Comparison of ENCODE assay signal across 8 cellular contexts in genomic region chr22:36144886-36145541, GRCh38. TPM values are rescaled to one million over a fixed set of nuclear protein-coding genes. Genes with fewer than 3 reads are reported as not detected.
DNase-seq lines count a peak whose midpoint lies in the region; ATAC-seq and TF ChIP-seq lines count a peak whose summit lies in the region.

No MANE protein-coding gene starts in this region.

- BruUV-seq in Calu3 (replicated peaks; lab: Mats Ljungman, UMichigan), result no TSS peak
- no TSS peak for BruUV-seq in HCT116 (replicated peaks; lab: Mats Ljungman, UMichigan)
- BruUV-seq in mammary epithelial cell (replicated peaks; lab: Mats Ljungman, UMichigan), result no TSS peak

- TF ChIP-seq RAD21 in HCT116 (IDR thresholded peaks at IDR 0.05; ENCODE audit: low read depth), result peak; percentile 80

- peaks cover 48% of the 10 kb centered on the region for H3K27me3 Mint-ChIP-seq in Calu3 (ENCODE audit: unreplicated experiment)

- H3K4me1 ChIP-seq in HCT116 (ENCODE audit: control insufficient read depth in 1 of 2, insufficient read depth in 2 of 2, low read length in 2 of 2) (no peaks in the 10 kb centered on the region), Peyer's patch (no peaks in the 10 kb centered on the region), mammary epithelial cell (ENCODE audit: insufficient read depth, low read length) (no peaks in the 10 kb centered on the region), spleen (peaks cover 8 to 52% (median 34%) of the 10 kb centered on the region in 6 donors)

- H3K9ac ChIP-seq in HCT116 (ENCODE audit: low read length), result no peak overlapping the region
- no peak overlapping the region for H3K9ac ChIP-seq in mammary epithelial cell (ENCODE audit: insufficient read depth, low read length)

- H2AFZ ChIP-seq in HCT116 (ENCODE audit: low read depth, low read length, poor library complexity, severe bottlenecking) (no peak overlapping the region), mammary epithelial cell (ENCODE audit: low read depth, low read length) (no peak overlapping the region)

- no peak for TF ChIP-seq POLR2A in HCT116 (IDR thresholded peaks at IDR 0.05; ENCODE audit: borderline replicate concordance, extremely low read depth, insufficient read depth, insufficient read length)
- no peak for TF ChIP-seq POLR2A in Peyer's patch (IDR thresholded peaks at IDR 0.05)
- TF ChIP-seq POLR2A in spleen (IDR thresholded peaks at IDR 0.05), result no peak
- no peak for TF ChIP-seq POLR2A in GM18505 (IDR thresholded peaks at IDR 0.05; ENCODE audit: borderline replicate concordance, extremely low read depth, insufficient read depth, insufficient read length)

- no peaks in the 10 kb centered on the region for H3K4me1 Mint-ChIP-seq in Calu3 (ENCODE audit: low read depth, unreplicated experiment)

- dilution Hi-C loops in mammary epithelial cell (cut with HindIII; ENCODE audit: low sequenced_read_pairs), result loop anchor here (5.0 kb wide), 1 partner anchor 32 kb away; no protein-coding TSS in a partner anchor

- H3K4me3 ChIP-seq in HCT116 (replicated peaks in 1 of 2; ENCODE audit: low read depth in 1 of 2, low read length in 2 of 2) (no peak overlapping the region), Peyer's patch (no peak overlapping the region), mammary epithelial cell (replicated peaks in 1 of 3; ENCODE audit: insufficient read depth in 1 of 3, low read depth in 2 of 3, low read length in 3 of 3) (no peak overlapping the region), spleen (no peak overlapping the region)

- CTCF ChIA-PET in Calu3 (lab: Charles Lee) (interaction anchor here (0.7 to 1.4 kb wide), 10 partner anchors 34 to 719 kb away, joined by 3 to 12 read pairs (median 4); no protein-coding TSS in a partner anchor), HCT116 (lab: Charles Lee) (interaction anchor here (0.8 to 2.1 kb wide), 10 partner anchors 8 to 341 kb away, joined by 3 to 13 read pairs (median 6); partner anchors contain the start of gene APOL2), mammary epithelial cell (lab: Charles Lee; ENCODE audit: low non-redundant PET) (interaction anchor here (0.6 to 1.5 kb wide), 2 partner anchors 341 to 517 kb away, joined by 4 to 5 read pairs; no protein-coding TSS in a partner anchor)

- DNase-seq in Calu3, result peak; percentile 61
- peak; percentile 13 for DNase-seq in HCT116 (ENCODE audit: low read depth, low spot score)
- peak in 1 of 3 donors; percentile 74 for DNase-seq in Peyer's patch
- peak; percentile 33 for DNase-seq in mammary epithelial cell
- peak; percentile 68 for DNase-seq in iris pigment epithelial cell (ENCODE audit: low read depth)
- peak; percentile 81 for DNase-seq in spleen

- no peak overlapping the region for H3K27ac Mint-ChIP-seq in Calu3 (ENCODE audit: unreplicated experiment)

- H3K36me3 ChIP-seq in HCT116 (ENCODE audit: control insufficient read depth in 1 of 2, insufficient read depth in 2 of 2, low read length in 2 of 2) (no peaks in the 10 kb centered on the region), Peyer's patch (peaks cover 0 to 37% (median 0%) of the 10 kb centered on the region in 3 donors), mammary epithelial cell (ENCODE audit: insufficient read depth, low read length) (no peaks in the 10 kb centered on the region), spleen (peaks cover 3 to 100% (median 85%) of the 10 kb centered on the region in 6 donors)

- ATAC-seq in HCT116 (peak; percentile 94), GM18505 (IDR thresholded peaks at IDR 0.05; ENCODE audit: unreplicated experiment) (no peak), HG02623 (IDR thresholded peaks at IDR 0.05; ENCODE audit: unreplicated experiment) (no peak)

- no peaks in the 10 kb centered on the region for H3K79me2 ChIP-seq in HCT116 (ENCODE audit: insufficient read depth, low read length)
- H3K79me2 ChIP-seq in mammary epithelial cell (ENCODE audit: insufficient read depth, low read length), result no peaks in the 10 kb centered on the region

- in situ Hi-C loops in mammary epithelial cell (cut with MboI; ENCODE audit: low sequenced_read_pairs in 2 of 2), result loop anchor here in 1 of 2 donors (5.0 kb wide), 1 partner anchor 37 kb away; no protein-coding TSS in a partner anchor

- H3K27ac ChIP-seq in HCT116 (ENCODE audit: low read depth, low read length), result no peak overlapping the region
- peak overlapping the region in 1 of 4 donors; percentile 25 for H3K27ac ChIP-seq in Peyer's patch
- H3K27ac ChIP-seq in mammary epithelial cell (ENCODE audit: insufficient read depth, low read depth, low read length), result no peak overlapping the region
- peak overlapping the region in 7 of 8 donors; percentile 1 to 67 (median 56) for H3K27ac ChIP-seq in spleen

- no peaks in the 10 kb centered on the region for H3K36me3 Mint-ChIP-seq in Calu3 (ENCODE audit: insufficient read depth, unreplicated experiment)

- no peak overlapping the region for H3K4me3 Mint-ChIP-seq in Calu3 (ENCODE audit: low read depth, unreplicated experiment)

- POLR2A ChIA-PET in HCT116 (lab: Charles Lee), result no interaction called here

- H3K9me2 ChIP-seq in HCT116 (ENCODE audit: insufficient read depth), result no peaks in the 10 kb centered on the region

- peaks cover 14% of the 10 kb centered on the region; the same call in 1 of the 2 replicates for H3K27me3 ChIP-seq in HCT116 (ENCODE audit: insufficient read depth, low read length)
- no peaks in the 10 kb centered on the region for H3K27me3 ChIP-seq in Peyer's patch
- H3K27me3 ChIP-seq in mammary epithelial cell (ENCODE audit: insufficient read depth, low read length), result no peaks in the 10 kb centered on the region
- no peaks in the 10 kb centered on the region for H3K27me3 ChIP-seq in spleen (replicated peaks in 1 of 7)

- no peaks in the 10 kb centered on the region for H3K9me3 ChIP-seq in HCT116 (ENCODE audit: control insufficient read depth in 1 of 2, insufficient read depth in 1 of 2, low read depth in 1 of 2, low read length in 2 of 2)
- no peaks in the 10 kb centered on the region for H3K9me3 ChIP-seq in Peyer's patch
- H3K9me3 ChIP-seq in mammary epithelial cell (replicated peaks; ENCODE audit: insufficient read depth, low read length), result no peaks in the 10 kb centered on the region
- no peaks in the 10 kb centered on the region for H3K9me3 ChIP-seq in spleen

- no peaks in the 10 kb centered on the region for H4K20me1 ChIP-seq in HCT116 (ENCODE audit: insufficient read depth)
- no peaks in the 10 kb centered on the region for H4K20me1 ChIP-seq in mammary epithelial cell (ENCODE audit: insufficient read depth, low read length)

- no peak overlapping the region for H3K4me2 ChIP-seq in HCT116 (ENCODE audit: low read length)
- no peak overlapping the region for H3K4me2 ChIP-seq in mammary epithelial cell (ENCODE audit: insufficient read depth, low read depth, low read length)

- peak; percentile 76 for TF ChIP-seq CTCF in Calu3 (IDR thresholded peaks at IDR 0.05; ENCODE audit: unreplicated experiment)
- TF ChIP-seq CTCF in HCT116 (IDR thresholded peaks at IDR 0.05 in 2 of 3, conservative IDR thresholded peaks at IDR 0.05 in 1 of 3; ENCODE audit: borderline replicate concordance in 1 of 3, insufficient read depth in 1 of 3, low read depth in 2 of 3, low read length in 2 of 3), result peak; percentile 72 to 80 (median 78); a peak in 5 of 6 replicates
- TF ChIP-seq CTCF in Peyer's patch (IDR thresholded peaks at IDR 0.05), result peak; percentile 11 to 79 (median 64)
- TF ChIP-seq CTCF in mammary epithelial cell (conservative IDR thresholded peaks at IDR 0.05 in 1 of 2, IDR thresholded peaks at IDR 0.05 in 1 of 2; ENCODE audit: extremely low read depth in 1 of 2, insufficient read depth in 1 of 2, low read depth in 1 of 2, low read length in 2 of 2), result peak; percentile 69 to 79
- TF ChIP-seq CTCF in spleen (IDR thresholded peaks at IDR 0.05 in 8 of 11, conservative IDR thresholded peaks at IDR 0.05 in 3 of 11), result peak; percentile 45 to 90 (median 76)

- intact Hi-C loops in Calu3 (cut with micrococcal nuclease; ENCODE audit: unreplicated experiment) (loop anchor here (1.0 kb wide), 1 partner anchor 35 kb away; no protein-coding TSS in a partner anchor), HCT116 (cut with micrococcal nuclease) (loop anchor here (1.0 to 10.0 kb wide), 3 partner anchors 35 to 132 kb away; no protein-coding TSS in a partner anchor), mammary epithelial cell (cut with micrococcal nuclease) (loop anchor here (1.0 kb wide), 3 partner anchors 35 to 341 kb away; no protein-coding TSS in a partner anchor), spleen (cut with DNase I; ENCODE audit: low total_unique reads) (no loop called here)

- no peaks in the 10 kb centered on the region for H3K9me3 Mint-ChIP-seq in Calu3 (ENCODE audit: low read depth, unreplicated experiment)

- RAD21 ChIA-PET in HCT116 (lab: Charles Lee; ENCODE audit: low non-redundant PET in 1 of 2, low total read pairs in 2 of 2, uncharacterized antibody in 2 of 2, unreplicated experiment in 2 of 2), result interaction anchor here (0.6 to 1.0 kb wide), 6 partner anchors 33 to 558 kb away, joined by 3 to 8 read pairs (median 4); no protein-coding TSS in a partner anchor

- 52% methylated on average over 7 of the region's 12 CpGs for WGBS in mammary epithelial cell (ENCODE audit: low coverage, missing lambda C conversion rate)
- WGBS in spleen, 5 donors, result 68 to 76% (median 74%) methylated on average over 12 of the region's 12 CpGs

TF ChIP-seq in HCT116, 20 proteins besides CTCF, POLR2A, EP300 and RAD21 (continues in another document):
- no peak for TF ChIP-seq JUND (IDR thresholded peaks at IDR 0.05)

RNA-seq across cellular contexts. Expression of gene APOL3, which starts 15.5 kb away (rescaled TPM):
- total RNA-seq in Calu3 (2022) (7.7 and 16.9 TPM in 2 replicates), HCT116 (2021; ENCODE audit: unreplicated experiment) (0.49 TPM), Peyer's patch (10 to 100 TPM; 14.8 to 98.2 (median 16.5) TPM), mammary epithelial cell (1 to 10 TPM in 1 of 2 donors, under 1 TPM in 1; 0.83 to 1.6 TPM), spleen (100 to 1,000 TPM in 5 of 7 donors, 10 to 100 TPM in 2; 82.7 to 146 (median 119) TPM)
- 0.07 TPM in 1 of 2 replicates, not detected in the other for polyA plus RNA-seq in HCT116 (2012)
- polyA plus RNA-seq in mammary epithelial cell (2.2 TPM), spleen (10 to 100 TPM; 32.6 to 88.3 (median 49.9) TPM)
- not detected for polyA minus RNA-seq in mammary epithelial cell

RNA-seq across cellular contexts. Expression of gene APOL4, which starts 56.6 kb away (rescaled TPM):
- 1.5 and 4.3 TPM in 2 replicates for total RNA-seq in Calu3 (2022)
- not detected for total RNA-seq in HCT116 (2021; ENCODE audit: unreplicated experiment)
- not detected in 2 replicates for polyA plus RNA-seq in HCT116 (2012)
- total RNA-seq in Peyer's patch, result 1 to 10 TPM in 2 of 4 donors, under 1 TPM in 1, not detected in 1; 0.35 to 3.3 (median 2.5) TPM
- total RNA-seq in mammary epithelial cell, result under 1 TPM in 1 of 2 donors, not detected in 1; 0.26 TPM
- not detected for polyA plus RNA-seq in mammary epithelial cell
- polyA minus RNA-seq in mammary epithelial cell, result not detected
- total RNA-seq in spleen, result 10 to 100 TPM in 2 of 7 donors, 1 to 10 TPM in 4, not detected in 1; 2.5 to 14.4 (median 4.9) TPM
- 1 to 10 TPM; 3.0 to 4.0 (median 3.9) TPM for polyA plus RNA-seq in spleen

Comparison
In these comparisons a context has a peak if more than half of its experiments do, and no peak if none do; other contexts are left out.
1. H3K27ac ChIP-seq: peak in spleen (7 of 8); none in HCT116 (single experiment) and mammary epithelial cell (single experiment).
2. Peak in every context shown above with its lines, with median percentiles within 50 percentile points of each other: CTCF ChIP-seq.